ENCODE assay signal across 7 cellular contexts in the genomic region with DNA sequence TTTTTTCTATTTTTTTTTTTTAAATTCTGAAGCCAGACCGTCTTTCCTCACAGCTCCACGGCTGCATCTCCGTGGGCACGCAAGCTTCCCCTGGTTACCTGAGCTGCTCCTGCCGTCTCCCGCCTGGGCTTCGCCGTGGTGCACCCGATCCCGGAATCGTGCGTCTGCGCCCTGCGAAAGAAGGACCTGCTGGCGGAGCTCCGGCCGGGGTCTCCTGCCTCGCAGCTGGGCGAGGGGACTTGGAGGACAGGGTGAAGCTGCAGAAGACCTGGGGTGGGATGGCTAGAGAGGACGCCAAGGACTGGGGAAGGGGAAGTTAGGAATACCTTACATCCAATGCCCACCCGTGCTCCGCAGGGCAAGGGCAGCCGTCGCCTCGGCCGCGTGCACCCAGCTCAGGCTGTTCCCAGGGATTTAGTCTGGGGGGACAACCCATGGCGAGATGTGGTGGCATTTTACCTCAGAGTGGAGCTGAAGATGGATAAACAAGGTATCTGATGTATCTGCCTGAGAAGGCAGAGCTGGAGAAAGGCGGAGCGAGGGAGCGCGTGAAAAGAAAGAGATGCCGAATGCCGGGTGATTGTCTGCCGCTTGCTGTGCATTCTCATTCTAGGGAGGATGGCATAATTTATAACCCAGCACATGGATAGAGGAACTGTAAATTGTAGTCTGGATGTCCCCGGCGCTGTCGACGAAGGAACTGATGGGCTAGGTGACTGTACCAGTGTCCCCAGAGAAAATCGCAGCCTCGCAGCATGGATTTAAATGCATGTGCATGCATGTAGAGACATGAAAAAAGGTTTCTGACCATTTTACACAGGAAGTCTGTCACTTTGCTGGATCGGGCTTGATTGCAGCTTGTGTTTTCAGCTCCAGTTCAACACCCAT.
DNase-seq lines count a peak whose midpoint lies in the region; ATAC-seq, FAIRE-seq and TF ChIP-seq lines count a peak whose summit lies in the region.

No MANE protein-coding gene starts in this region.

- H3K4me1 ChIP-seq in stomach (peaks cover 0 to 53% (median 22%) of the 10 kb centered on the region in 4 donors), small intestine (ENCODE audit: control insufficient read depth in 2 of 2, insufficient read depth in 1 of 2, low read depth in 1 of 2, low read length in 1 of 2) (no peaks in the 10 kb centered on the region)

- H3K36me3 ChIP-seq in stomach = no peaks in the 10 kb centered on the region
- no peaks in the 10 kb centered on the region for H3K36me3 ChIP-seq in small intestine (ENCODE audit: control insufficient read depth in 2 of 2, insufficient read depth in 2 of 2, low read length in 2 of 2)

- H3K27me3 ChIP-seq in stomach = no peaks in the 10 kb centered on the region
- no peaks in the 10 kb centered on the region for H3K27me3 ChIP-seq in small intestine (ENCODE audit: control insufficient read depth in 2 of 2, insufficient read depth in 2 of 2, low read length in 2 of 2)

- DNase-seq in HFF-Myc (ENCODE audit: extremely low read depth, low read depth) (no peak), immature natural killer cell (peak in 1 of 3 donors; percentile 1), stomach (no peak), small intestine (no peak), SKM-1 (lab: John Stamatoyannopoulos, UW; ENCODE audit: unreplicated experiment) (no peak)
- peak; percentile 26 to 30 for DNase-seq in activated T-cell treated with anti-CD3 and anti-CD28 coated beads, Interleukin-2, amount 50 U/mL, for 48 hours

- H3K9me3 ChIP-seq in stomach = no peaks in the 10 kb centered on the region
- no peaks in the 10 kb centered on the region for H3K9me3 ChIP-seq in small intestine (ENCODE audit: control insufficient read depth, low read depth)

- TF ChIP-seq CTCF in HFF-Myc (IDR thresholded peaks at IDR 0.05; ENCODE audit: low read depth, low read length, missing control alignments) (no peak), stomach (IDR thresholded peaks at IDR 0.05) (no peak)

- H3K4me3 Mint-ChIP-seq in immature natural killer cell = peak overlapping the region; percentile 31 to 68 (median 54)

- H3K4me3 ChIP-seq in HFF-Myc (replicated peaks; ENCODE audit: low read depth, low read length) (peak overlapping the region; percentile 28), stomach (peak overlapping the region; percentile 19 to 29 (median 28)), small intestine (ENCODE audit: low read depth in 1 of 2, low read length in 2 of 2) (no peak overlapping the region)

- no peak for ATAC-seq in GM18519 (IDR thresholded peaks at IDR 0.05; ENCODE audit: low FRiP score, unreplicated experiment)

- no peak for TF ChIP-seq EP300 in stomach (IDR thresholded peaks at IDR 0.05)

- no peaks in the 10 kb centered on the region for H3K36me3 Mint-ChIP-seq in immature natural killer cell

- intact Hi-C loops in stomach (cut with DNase I; ENCODE audit: low total_unique reads) = no loop called here

- 71 to 78% (median 74%) methylated on average over 33 to 42 of the region's 42 CpGs for WGBS in stomach, 5 donors
- WGBS in small intestine, 3 donors = 57 to 85% (median 71%) methylated on average over 42 of the region's 42 CpGs

- no peak for TF ChIP-seq POLR2A in stomach (IDR thresholded peaks at IDR 0.05)

- H3K4me1 Mint-ChIP-seq in immature natural killer cell = peaks cover 13 to 18% of the 10 kb centered on the region in 2 donors

- H3K27ac ChIP-seq in stomach (peak overlapping the region in 3 of 5 donors; percentile 0 to 65 (median 14)), small intestine (ENCODE audit: low read depth in 1 of 2, low read length in 1 of 2) (no peak overlapping the region)

- H3K27me3 Mint-ChIP-seq in immature natural killer cell (ENCODE audit: low read depth in 3 of 3) = peaks cover 2 to 13% (median 8%) of the 10 kb centered on the region in 3 donors

- no peak overlapping the region for H3K27ac Mint-ChIP-seq in immature natural killer cell

- no peak for FAIRE-seq in small intestine (lab: Jason Lieb, UNC)

- peaks cover 0 to 6% (median under 1%) of the 10 kb centered on the region in 6 donors for H3K9me3 Mint-ChIP-seq in immature natural killer cell

Comparison
In these comparisons a context has a peak if more than half of its experiments do, and no peak if none do; other contexts are left out.
1. DNase-seq: peak in activated T-cell treated with anti-CD3 and anti-CD28 coated beads, Interleukin-2, amount 50 U/mL, for 48 hours (2 of 2); none in HFF-Myc (single experiment), stomach (single experiment), small intestine (single experiment) and SKM-1 (single experiment).
2. H3K4me3 ChIP-seq: peak in HFF-Myc (single experiment) and stomach (4 of 4); none in small intestine (0 of 2).
3. H3K27ac ChIP-seq: peak in stomach (3 of 5); none in small intestine (0 of 2).